8 cellular contexts compared by ENCODE assay signal in the genomic region with DNA sequence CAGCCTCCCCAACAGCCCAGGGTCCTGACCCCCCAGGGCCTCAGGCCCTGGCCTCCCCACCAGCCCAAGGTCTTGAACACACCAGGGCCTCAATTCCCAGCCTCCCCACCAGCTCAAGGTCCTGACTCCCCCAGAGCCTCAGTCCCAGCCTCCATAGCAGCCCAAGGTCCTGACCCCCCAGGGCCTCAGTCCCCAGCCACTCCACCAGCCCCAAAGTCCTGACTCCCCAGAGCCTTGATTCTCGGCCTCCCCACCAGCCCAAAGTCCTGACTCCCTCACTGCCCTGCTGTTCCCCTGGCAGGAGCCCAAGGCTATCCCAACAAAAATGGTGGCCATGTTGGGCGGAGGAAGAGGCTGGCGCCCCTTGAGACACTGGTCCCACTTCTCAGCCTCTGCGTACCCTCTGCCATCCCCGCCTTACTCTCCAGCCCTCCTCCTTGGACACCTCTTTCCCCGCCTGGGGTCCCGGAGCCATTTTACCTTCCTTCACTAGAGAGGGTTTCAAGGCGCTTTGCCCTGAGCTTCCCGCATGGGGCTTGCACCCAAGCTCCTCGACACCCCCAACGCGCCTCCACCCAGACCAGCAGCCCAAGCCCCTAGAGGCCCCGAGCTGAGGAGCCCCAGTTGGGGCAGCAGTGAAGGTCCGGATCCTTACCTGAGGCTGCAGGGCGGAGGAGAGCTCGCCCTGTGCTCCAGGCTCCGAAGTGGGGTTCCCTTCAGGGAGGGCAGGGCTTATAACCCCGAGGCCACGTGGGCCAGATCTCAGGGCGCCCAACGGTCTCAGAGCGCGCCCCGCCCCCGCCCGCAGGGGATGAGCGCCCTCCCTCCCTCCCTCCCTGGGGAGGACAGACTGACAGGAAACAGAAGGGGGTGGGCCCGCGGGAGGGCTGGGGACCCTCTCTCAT. TPM values are rescaled to one million over a fixed set of nuclear protein-coding genes. Genes with fewer than 3 reads are reported as not detected.
DNase-seq lines count a peak whose midpoint lies in the region; ATAC-seq, FAIRE-seq and TF ChIP-seq lines count a peak whose summit lies in the region.

No MANE protein-coding gene starts in this region.

- in situ Hi-C loops in HepG2 (cut with HindIII; ENCODE audit: extremely low pct_ligation_motif_present, low pct_unique_long_range_greater_than_20kb): no loop called here

- no TSS peak for BruUV-seq in HepG2 (replicated peaks; lab: Mats Ljungman, UMichigan)

- TF ChIP-seq RAD21 in HepG2 (CRISPR knock-in tag; IDR thresholded peaks at IDR 0.05): no peak

- peaks cover 7 to 23% of the 10 kb centered on the region in 2 experiments for H3K27me3 ChIP-seq in HepG2 (ENCODE audit: control insufficient read depth in 1 of 2, insufficient read depth in 2 of 2, low read length in 2 of 2)

- no peak overlapping the region for H3K4me2 ChIP-seq in HepG2 (ENCODE audit: low read depth, low read length)

- H3K9ac ChIP-seq in HepG2 (ENCODE audit: insufficient read depth, low read depth, low read length): no peak overlapping the region

- no peaks in the 10 kb centered on the region for H3K79me2 ChIP-seq in HepG2 (ENCODE audit: insufficient read depth, low read length)

- DNase-seq in NOMO-1 treated with DMSO at 0.1 percent for 48 hours (lab: John Stamatoyannopoulos, UW; ENCODE audit: unreplicated experiment) (peak; percentile 84), HepG2 (ENCODE audit: low spot score) (no peak), AG08395 (ENCODE audit: low spot score) (no peak)
- DNase-seq in activated T-helper 1 cell treated with anti-CD3 and anti-CD28 coated beads, Interleukin-2, amount 50 U/mL, for 16 hours (ENCODE audit: low read depth in 1 of 2, low spot score in 1 of 2): peak; percentile 80 to 83
- DNase-seq in stimulated activated CD8-positive, alpha-beta memory T cell treated with anti-CD3 and anti-CD28 coated beads, Interleukin-15, amount 100 ng/mL, for 4 hours (ENCODE audit: low read depth in 2 of 2): peak; percentile 86 to 91

- WGBS in HepG2 (ENCODE audit: low lambda C conversion rate): 90% methylated on average over 16 of the region's 29 CpGs

- no peak for FAIRE-seq in HepG2 (lab: Jason Lieb, UNC)

- no peak overlapping the region for H2AFZ ChIP-seq in HepG2 (ENCODE audit: low read length)

- peaks cover 57% of the 10 kb centered on the region for H3K4me1 ChIP-seq in HepG2 (ENCODE audit: insufficient read depth, low read length)

- intact Hi-C loops in HepG2 (cut with micrococcal nuclease; ENCODE audit: unreplicated experiment): no loop called here

- CTCF ChIA-PET in HepG2 (lab: Yijun Ruan, JAX; ENCODE audit: low intra/inter-chr PET ratio, low total read pairs): no interaction called here

- H3K27ac ChIP-seq in HepG2 (ENCODE audit: extremely low read length, insufficient read depth, low read length): no peak overlapping the region

- H3K4me3 ChIP-seq in HepG2 (replicated peaks in 1 of 3; ENCODE audit: insufficient read depth in 1 of 3, low read depth in 2 of 3, low read length in 3 of 3): no peak overlapping the region

- TF ChIP-seq CTCF in HepG2 (CRISPR knock-in tag; IDR thresholded peaks at IDR 0.05): no peak

- TF ChIP-seq POLR2A in HepG2 (IDR thresholded peaks at IDR 0.05; ENCODE audit: insufficient read depth in 1 of 2, low read depth in 2 of 2, low read length in 2 of 2): no peak

- H4K20me1 ChIP-seq in HepG2 (ENCODE audit: insufficient read depth, low read length): no peaks in the 10 kb centered on the region

- H3K9me3 ChIP-seq in HepG2 (ENCODE audit: low read length): no peaks in the 10 kb centered on the region

- no peak for TF ChIP-seq EP300 in HepG2 (IDR thresholded peaks at IDR 0.05; ENCODE audit: low read depth in 2 of 2, low read length in 2 of 2)
- no peak for TF ChIP-seq EP300 in HepG2 (CRISPR knock-in tag; IDR thresholded peaks at IDR 0.05; ENCODE audit: borderline replicate concordance)

- no peaks in the 10 kb centered on the region for H3K36me3 ChIP-seq in HepG2 (replicated peaks in 1 of 2; ENCODE audit: control insufficient read depth in 1 of 2, insufficient read depth in 2 of 2, low read length in 2 of 2)

- ATAC-seq in GM18909 (IDR thresholded peaks at IDR 0.05; ENCODE audit: poor library complexity, unreplicated experiment) (peak; percentile 16), HepG2 (no peak), GM19452 (IDR thresholded peaks at IDR 0.05; ENCODE audit: unreplicated experiment) (no peak), HG02763 (IDR thresholded peaks at IDR 0.05; ENCODE audit: unreplicated experiment) (no peak)

- POLR2A ChIA-PET in HepG2 (lab: Yijun Ruan, JAX): no interaction called here

RNA-seq across cellular contexts. Expression of gene TSPOAP1, which starts 3.5 kb away (rescaled TPM):
- not detected in 2 replicates for total RNA-seq in HepG2 (2016; rRNA removed; fragmentation: Illumina TruSeq; extraction: Trizol)
- not detected in 2 replicates for total RNA-seq in HepG2 (2016; cell fraction: cytosol; rRNA removed; fragmentation: Illumina TruSeq; extraction: Trizol; ENCODE audit: low read depth)
- total RNA-seq in HepG2 (2016; cell fraction: insoluble cytoplasmic fraction; rRNA removed; fragmentation: Illumina TruSeq; extraction: Trizol): not detected in 2 replicates
- not detected in 2 replicates for total RNA-seq in HepG2 (2016; cell fraction: membrane; rRNA removed; fragmentation: Illumina TruSeq; extraction: Trizol)
- not detected in 2 replicates for total RNA-seq in HepG2 (2016; cell fraction: nucleus; rRNA removed; fragmentation: Illumina TruSeq; extraction: Trizol)
- polyA plus RNA-seq in HepG2 (2011; rRNA removed): 0.25 TPM in 1 of 2 replicates, not detected in the other
- 0.03 TPM in 1 of 2 replicates, not detected in the other for polyA plus RNA-seq in HepG2 (2011; cell fraction: cytosol; rRNA removed)
- polyA plus RNA-seq in HepG2 (2011; cell fraction: nucleus; rRNA removed): 0.09 and 0.50 TPM in 2 replicates
- 0.03 TPM in 1 of 2 replicates, not detected in the other for polyA plus RNA-seq in HepG2 (2012)
- not detected in 2 replicates for polyA plus RNA-seq in HepG2 (2016; cell fraction: cytosol; fragmentation: Illumina TruSeq; extraction: Trizol; ENCODE audit: low read depth)
- polyA plus RNA-seq in HepG2 (2016; cell fraction: insoluble cytoplasmic fraction; fragmentation: Illumina TruSeq; extraction: Trizol; ENCODE audit: low read depth): not detected in 2 replicates
- not detected in 2 replicates for polyA plus RNA-seq in HepG2 (2016; cell fraction: membrane; fragmentation: Illumina TruSeq; extraction: Trizol; ENCODE audit: low read depth)
- not detected in 2 replicates for polyA plus RNA-seq in HepG2 (2016; cell fraction: nucleus; fragmentation: Illumina TruSeq; extraction: Trizol; ENCODE audit: insufficient read depth, low read depth)
- 0.26 TPM in 1 of 2 replicates, not detected in the other for polyA minus RNA-seq in HepG2 (2011; rRNA and poly(A)+ RNA removed; ENCODE audit: low replicate concordance)
- polyA minus RNA-seq in HepG2 (2011; cell fraction: cytosol; rRNA and poly(A)+ RNA removed): not detected in 2 replicates
- under 0.01 TPM in 1 of 2 replicates, not detected in the other for polyA minus RNA-seq in HepG2 (2011; cell fraction: nucleus; rRNA and poly(A)+ RNA removed)

RNA-seq across cellular contexts. Expression of gene SUPT4H1, which starts 19.9 kb away (rescaled TPM):
- 155 and 252 TPM in 2 replicates for total RNA-seq in HepG2 (2016; rRNA removed; fragmentation: Illumina TruSeq; extraction: Trizol)
- 72.2 and 76.4 TPM in 2 replicates for total RNA-seq in HepG2 (2016; cell fraction: cytosol; rRNA removed; fragmentation: Illumina TruSeq; extraction: Trizol; ENCODE audit: low read depth)
- 169 and 290 TPM in 2 replicates for total RNA-seq in HepG2 (2016; cell fraction: insoluble cytoplasmic fraction; rRNA removed; fragmentation: Illumina TruSeq; extraction: Trizol)
- total RNA-seq in HepG2 (2016; cell fraction: membrane; rRNA removed; fragmentation: Illumina TruSeq; extraction: Trizol): 130 and 134 TPM in 2 replicates
- 74.4 and 75.7 TPM in 2 replicates for total RNA-seq in HepG2 (2016; cell fraction: nucleus; rRNA removed; fragmentation: Illumina TruSeq; extraction: Trizol)
- 231 and 244 TPM in 2 replicates for polyA plus RNA-seq in HepG2 (2011; rRNA removed)
- polyA plus RNA-seq in HepG2 (2011; cell fraction: cytosol; rRNA removed): 148 and 229 TPM in 2 replicates
- polyA plus RNA-seq in HepG2 (2011; cell fraction: nucleus; rRNA removed): 65.5 and 71.0 TPM in 2 replicates
- polyA plus RNA-seq in HepG2 (2012): 227 and 249 TPM in 2 replicates
- 105 and 107 TPM in 2 replicates for polyA plus RNA-seq in HepG2 (2016; cell fraction: cytosol; fragmentation: Illumina TruSeq; extraction: Trizol; ENCODE audit: low read depth)
- polyA plus RNA-seq in HepG2 (2016; cell fraction: insoluble cytoplasmic fraction; fragmentation: Illumina TruSeq; extraction: Trizol; ENCODE audit: low read depth): 309 and 341 TPM in 2 replicates
- 144 and 156 TPM in 2 replicates for polyA plus RNA-seq in HepG2 (2016; cell fraction: membrane; fragmentation: Illumina TruSeq; extraction: Trizol; ENCODE audit: low read depth)
- polyA plus RNA-seq in HepG2 (2016; cell fraction: nucleus; fragmentation: Illumina TruSeq; extraction: Trizol; ENCODE audit: insufficient read depth, low read depth): 164 and 191 TPM in 2 replicates
- polyA minus RNA-seq in HepG2 (2011; rRNA and poly(A)+ RNA removed; ENCODE audit: low replicate concordance): 68.7 and 109 TPM in 2 replicates
- 45.1 and 56.8 TPM in 2 replicates for polyA minus RNA-seq in HepG2 (2011; cell fraction: cytosol; rRNA and poly(A)+ RNA removed)
- 51.9 and 61.5 TPM in 2 replicates for polyA minus RNA-seq in HepG2 (2011; cell fraction: nucleus; rRNA and poly(A)+ RNA removed)

RNA-seq across cellular contexts. Expression of gene MPO, which starts 51.3 kb away (rescaled TPM):
- not detected in 2 replicates for total RNA-seq in HepG2 (2016; rRNA removed; fragmentation: Illumina TruSeq; extraction: Trizol)
- total RNA-seq in HepG2 (2016; cell fraction: cytosol; rRNA removed; fragmentation: Illumina TruSeq; extraction: Trizol; ENCODE audit: low read depth): not detected in 2 replicates
- not detected in 2 replicates for total RNA-seq in HepG2 (2016; cell fraction: insoluble cytoplasmic fraction; rRNA removed; fragmentation: Illumina TruSeq; extraction: Trizol)
- total RNA-seq in HepG2 (2016; cell fraction: membrane; rRNA removed; fragmentation: Illumina TruSeq; extraction: Trizol): not detected in 2 replicates
- not detected in 2 replicates for total RNA-seq in HepG2 (2016; cell fraction: nucleus; rRNA removed; fragmentation: Illumina TruSeq; extraction: Trizol)
- polyA plus RNA-seq in HepG2 (2011; rRNA removed): not detected in 2 replicates
- polyA plus RNA-seq in HepG2 (2011; cell fraction: cytosol; rRNA removed): not detected in 2 replicates
- 0.06 and 0.09 TPM in 2 replicates for polyA plus RNA-seq in HepG2 (2011; cell fraction: nucleus; rRNA removed)
- not detected in 2 replicates for polyA plus RNA-seq in HepG2 (2012)
- polyA plus RNA-seq in HepG2 (2016; cell fraction: cytosol; fragmentation: Illumina TruSeq; extraction: Trizol; ENCODE audit: low read depth): not detected in 2 replicates
- not detected in 2 replicates for polyA plus RNA-seq in HepG2 (2016; cell fraction: insoluble cytoplasmic fraction; fragmentation: Illumina TruSeq; extraction: Trizol; ENCODE audit: low read depth)
- not detected in 2 replicates for polyA plus RNA-seq in HepG2 (2016; cell fraction: membrane; fragmentation: Illumina TruSeq; extraction: Trizol; ENCODE audit: low read depth)
- polyA plus RNA-seq in HepG2 (2016; cell fraction: nucleus; fragmentation: Illumina TruSeq; extraction: Trizol; ENCODE audit: insufficient read depth, low read depth): not detected in 2 replicates
- polyA minus RNA-seq in HepG2 (2011; rRNA and poly(A)+ RNA removed; ENCODE audit: low replicate concordance): not detected in 2 replicates
- not detected in 2 replicates for polyA minus RNA-seq in HepG2 (2011; cell fraction: cytosol; rRNA and poly(A)+ RNA removed)
- not detected in 2 replicates for polyA minus RNA-seq in HepG2 (2011; cell fraction: nucleus; rRNA and poly(A)+ RNA removed)

Comparison
In these comparisons a context has a peak if more than half of its experiments do, and no peak if none do; other contexts are left out.
1. DNase-seq: peak in NOMO-1 treated with DMSO at 0.1 percent for 48 hours (single experiment), activated T-helper 1 cell treated with anti-CD3 and anti-CD28 coated beads, Interleukin-2, amount 50 U/mL, for 16 hours (2 of 2) and stimulated activated CD8-positive, alpha-beta memory T cell treated with anti-CD3 and anti-CD28 coated beads, Interleukin-15, amount 100 ng/mL, for 4 hours (2 of 2); none in HepG2 (single experiment) and AG08395 (single experiment).